ENCODE assay signal across 16 cellular contexts in genomic region chr12:123032736-123033391, GRCh38. TPM values are rescaled to one million over a fixed set of nuclear protein-coding genes. Genes with fewer than 3 reads are reported as not detected.
A peak's percentile ranks its signal among the peaks of the same experiment; 100 is the strongest.
DNase-seq lines count a peak whose midpoint lies in the region; ATAC-seq lines count a peak whose summit lies in the region.
"Had no signal": no experiment of that assay in that cellular context is flagged by ENCODE, and none has a peak within 500 bp of the region (broad histone marks: within the 10 kb centered on the region; RNA-seq: fewer than 3 reads in every experiment).

No MANE protein-coding gene starts in this region.

- no peak overlapping the region for H3K4me3 Mint-ChIP-seq in activated naive CD8-positive, alpha-beta T cell treated with anti-CD3 and anti-CD28 coated beads, Interleukin-2, amount 50 U/mL, for 24 hours
- no peak overlapping the region for H3K4me3 Mint-ChIP-seq in natural killer cell treated with Interleukin-12 subunit alpha and Interleukin-12 subunit beta and Interleukin-15 and Interleukin-18, amount 100 ng/mL, for 72 hours
- H3K4me3 Mint-ChIP-seq: memory B cell had no signal

- no peaks in the 10 kb centered on the region for H3K9me3 Mint-ChIP-seq in activated naive CD8-positive, alpha-beta T cell treated with anti-CD3 and anti-CD28 coated beads, Interleukin-2, amount 50 U/mL, for 24 hours
- no peaks in the 10 kb centered on the region for H3K9me3 Mint-ChIP-seq in natural killer cell treated with Interleukin-12 subunit alpha and Interleukin-12 subunit beta and Interleukin-15 and Interleukin-18, amount 100 ng/mL, for 72 hours
- H3K9me3 Mint-ChIP-seq: memory B cell had no signal

- no peak for ATAC-seq in activated naive CD8-positive, alpha-beta T cell treated with anti-CD3 and anti-CD28 coated beads, Interleukin-2, amount 50 U/mL, for 24 hours
- ATAC-seq in natural killer cell treated with Interleukin-12 subunit alpha and Interleukin-12 subunit beta and Interleukin-15 and Interleukin-18, amount 100 ng/mL, for 72 hours, result no peak
- ATAC-seq in GM19467 (IDR thresholded peaks at IDR 0.05; ENCODE audit: unreplicated experiment), result no peak
- ATAC-seq: foreskin keratinocyte had no signal

- DNase-seq in NCI-H510A treated with DMSO at 0.1 percent for 48 hours (lab: John Stamatoyannopoulos, UW) (peak; percentile 23), NCI-H510A (lab: John Stamatoyannopoulos, UW) (no peak), NCI-H1092 treated with DMSO at 0.1 percent for 48 hours (lab: John Stamatoyannopoulos, UW) (peak; percentile 26), HuH-7.5 (ENCODE audit: low spot score) (no peak)
- DNase-seq in activated naive CD8-positive, alpha-beta T cell treated with anti-CD3 and anti-CD28 coated beads, Interleukin-2, amount 50 U/mL, for 24 hours, result no peak
- DNase-seq in natural killer cell treated with Interleukin-12 subunit alpha and Interleukin-12 subunit beta and Interleukin-15 and Interleukin-18, amount 100 ng/mL, for 72 hours (ENCODE audit: low spot score), result no peak
- DNase-seq in activated CD4-positive, CD25-positive, alpha-beta regulatory T cell (lab: John Stamatoyannopoulos, UW), result no peak
- DNase-seq: adrenal gland, foreskin keratinocyte, NCI-H2081, NCI-H526 treated with DMSO at 0.1 percent for 48 hours, T1000, uterus had no signal

- no peaks in the 10 kb centered on the region for H3K27me3 Mint-ChIP-seq in activated naive CD8-positive, alpha-beta T cell treated with anti-CD3 and anti-CD28 coated beads, Interleukin-2, amount 50 U/mL, for 24 hours
- H3K27me3 Mint-ChIP-seq in natural killer cell treated with Interleukin-12 subunit alpha and Interleukin-12 subunit beta and Interleukin-15 and Interleukin-18, amount 100 ng/mL, for 72 hours, result no peaks in the 10 kb centered on the region
- H3K27me3 Mint-ChIP-seq: B cell, memory B cell had no signal

- H3K4me1 Mint-ChIP-seq in activated naive CD8-positive, alpha-beta T cell treated with anti-CD3 and anti-CD28 coated beads, Interleukin-2, amount 50 U/mL, for 24 hours, result peaks cover 25% of the 10 kb centered on the region
- peaks cover 9 to 21% of the 10 kb centered on the region in 2 donors for H3K4me1 Mint-ChIP-seq in natural killer cell treated with Interleukin-12 subunit alpha and Interleukin-12 subunit beta and Interleukin-15 and Interleukin-18, amount 100 ng/mL, for 72 hours (ENCODE audit: low read depth in 2 of 2)

- H3K36me3 Mint-ChIP-seq in activated naive CD8-positive, alpha-beta T cell treated with anti-CD3 and anti-CD28 coated beads, Interleukin-2, amount 50 U/mL, for 24 hours (ENCODE audit: low read depth), result peaks cover 8% of the 10 kb centered on the region
- no peaks in the 10 kb centered on the region for H3K36me3 Mint-ChIP-seq in natural killer cell treated with Interleukin-12 subunit alpha and Interleukin-12 subunit beta and Interleukin-15 and Interleukin-18, amount 100 ng/mL, for 72 hours

- H3K27ac Mint-ChIP-seq in activated naive CD8-positive, alpha-beta T cell treated with anti-CD3 and anti-CD28 coated beads, Interleukin-2, amount 50 U/mL, for 24 hours, result peak overlapping the region; percentile 79
- H3K27ac Mint-ChIP-seq in natural killer cell treated with Interleukin-12 subunit alpha and Interleukin-12 subunit beta and Interleukin-15 and Interleukin-18, amount 100 ng/mL, for 72 hours, result peak overlapping the region; percentile 57 to 95
- H3K27ac Mint-ChIP-seq: B cell had no signal

RNA-seq across cellular contexts. Expression of gene ARL6IP4, which starts 52.4 kb away (rescaled TPM):
- total RNA-seq in natural killer cell treated with Interleukin-12 subunit alpha and Interleukin-12 subunit beta and Interleukin-15 and Interleukin-18, amount 100 ng/mL, for 72 hours, result 100 to 1,000 TPM; 146 to 212 TPM

RNA-seq across cellular contexts. Expression of gene OGFOD2, which starts 57.8 kb away (rescaled TPM):
- total RNA-seq in natural killer cell treated with Interleukin-12 subunit alpha and Interleukin-12 subunit beta and Interleukin-15 and Interleukin-18, amount 100 ng/mL, for 72 hours, result 10 to 100 TPM; 19.1 to 36.8 TPM

Comparison
In these comparisons a context has a peak if more than half of its experiments do, and no peak if none do; other contexts are left out.
1. DNase-seq: peak in NCI-H510A treated with DMSO at 0.1 percent for 48 hours (single experiment) and NCI-H1092 treated with DMSO at 0.1 percent for 48 hours (single experiment); none in NCI-H510A (single experiment), activated naive CD8-positive, alpha-beta T cell treated with anti-CD3 and anti-CD28 coated beads, Interleukin-2, amount 50 U/mL, for 24 hours (single experiment), natural killer cell treated with Interleukin-12 subunit alpha and Interleukin-12 subunit beta and Interleukin-15 and Interleukin-18, amount 100 ng/mL, for 72 hours (single experiment), activated CD4-positive, CD25-positive, alpha-beta regulatory T cell (0 of 4) and HuH-7.5 (single experiment).